Comparison of ENCODE assay signal across 8 cellular contexts in the genomic region with DNA sequence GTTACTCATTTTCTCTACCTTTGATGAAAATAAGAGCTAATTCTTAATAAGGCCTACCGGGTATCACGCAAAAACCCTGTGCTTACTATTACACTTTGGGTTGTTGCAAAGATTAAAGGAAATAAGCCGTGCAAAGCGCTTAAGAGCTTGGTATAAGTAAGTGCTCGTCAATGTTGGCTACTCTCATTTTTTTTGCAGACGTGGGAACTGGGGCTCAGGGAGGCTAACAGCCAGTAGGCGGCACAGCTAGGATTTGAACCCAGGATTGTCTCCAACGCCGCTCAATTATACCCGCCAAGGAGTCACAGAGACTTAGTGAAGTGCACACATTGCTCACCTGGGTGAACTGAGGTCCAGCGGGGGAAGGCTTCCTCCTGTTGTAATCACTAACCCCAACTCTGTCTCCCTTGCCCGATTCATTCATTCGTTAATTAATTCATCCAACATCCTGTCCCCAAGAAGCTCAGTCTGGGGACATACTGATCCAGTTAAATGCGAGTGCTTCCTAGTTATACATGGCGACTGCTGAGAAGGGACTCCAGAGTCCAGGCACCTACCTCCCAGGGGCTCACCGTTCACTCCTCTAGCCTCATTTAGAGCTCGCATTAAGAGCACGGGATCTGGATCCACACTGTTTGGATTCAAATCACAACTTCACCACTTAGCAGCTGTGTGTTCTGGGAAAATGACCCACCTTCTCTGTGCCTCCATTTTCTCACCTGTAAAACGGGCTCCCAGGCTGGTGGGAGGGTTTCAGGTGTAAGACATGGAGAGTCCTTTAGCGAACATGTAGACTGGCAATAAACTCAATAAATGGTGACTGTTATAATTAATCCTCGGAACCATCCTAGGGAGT. TPM values are rescaled to one million over a fixed set of nuclear protein-coding genes. Genes with fewer than 3 reads are reported as not detected.
DNase-seq lines count a peak whose midpoint lies in the region; ATAC-seq and TF ChIP-seq lines count a peak whose summit lies in the region.

No MANE protein-coding gene starts in this region.

- H3K27ac ChIP-seq in mammary epithelial cell (ENCODE audit: insufficient read depth, low read depth, low read length) (peak overlapping the region; percentile 94), lung (ENCODE audit: low read depth in 1 of 2, low read length in 1 of 2) (peak overlapping the region; percentile 96 to 98), transverse colon (peak overlapping the region; percentile 98 to 99 (median 98))

- DNase-seq in NCI-H446 (lab: John Stamatoyannopoulos, UW), result peak; percentile 21 to 55
- no peak for DNase-seq in NCI-H446 treated with DMSO at 0.1 percent for 48 hours (lab: John Stamatoyannopoulos, UW)
- no peak for DNase-seq in NB4 (ENCODE audit: low read depth)
- DNase-seq in mammary epithelial cell, result peak; percentile 52
- no peak for DNase-seq in lung (ENCODE audit: low spot score)
- peak; percentile 23 for DNase-seq in transverse colon
- no peak for DNase-seq in foreskin melanocyte

- TF ChIP-seq EP300 in transverse colon (IDR thresholded peaks at IDR 0.05; ENCODE audit: low read depth), result no peak

- H3K4me1 ChIP-seq in mammary epithelial cell (ENCODE audit: insufficient read depth, low read length) (peaks cover 72% of the 10 kb centered on the region), lung (ENCODE audit: control insufficient read depth in 2 of 2, insufficient read depth in 2 of 2, low read length in 2 of 2) (peaks cover 17% of the 10 kb centered on the region in 2 donors), transverse colon (peaks cover 22 to 56% (median 39%) of the 10 kb centered on the region in 4 donors)

- H4K20me1 ChIP-seq in mammary epithelial cell (ENCODE audit: insufficient read depth, low read length), result no peaks in the 10 kb centered on the region

- intact Hi-C loops in mammary epithelial cell (cut with micrococcal nuclease), result loop anchor here (1.0 kb wide), 1 partner anchor 26 kb away; no protein-coding TSS in a partner anchor
- intact Hi-C loops in transverse colon (cut with DNase I; ENCODE audit: low total_unique reads), result no loop called here

- H3K4me2 ChIP-seq in mammary epithelial cell (ENCODE audit: insufficient read depth, low read depth, low read length), result peak overlapping the region; percentile 87

- peaks cover 13% of the 10 kb centered on the region for H3K36me3 ChIP-seq in mammary epithelial cell (ENCODE audit: insufficient read depth, low read length)
- H3K36me3 ChIP-seq in lung (ENCODE audit: control insufficient read depth in 2 of 2, insufficient read depth in 2 of 2, low read length in 2 of 2), result peaks cover 0 to 2% of the 10 kb centered on the region in 2 donors
- H3K36me3 ChIP-seq in transverse colon, result no peaks in the 10 kb centered on the region

- dilution Hi-C loops in mammary epithelial cell (cut with HindIII; ENCODE audit: low sequenced_read_pairs), result loop anchor here (5.0 kb wide), 3 partner anchors 32 to 102 kb away; no protein-coding TSS in a partner anchor

- H2AFZ ChIP-seq in mammary epithelial cell (ENCODE audit: low read depth, low read length), result no peak overlapping the region

- no peaks in the 10 kb centered on the region for H3K9me3 ChIP-seq in mammary epithelial cell (replicated peaks; ENCODE audit: insufficient read depth, low read length)
- no peaks in the 10 kb centered on the region for H3K9me3 ChIP-seq in lung (ENCODE audit: control insufficient read depth in 2 of 2, insufficient read depth in 1 of 2, low read length in 1 of 2)
- no peaks in the 10 kb centered on the region for H3K9me3 ChIP-seq in transverse colon

- H3K27me3 ChIP-seq in mammary epithelial cell (ENCODE audit: insufficient read depth, low read length) (no peaks in the 10 kb centered on the region), lung (ENCODE audit: control insufficient read depth, insufficient read depth) (no peaks in the 10 kb centered on the region), transverse colon (no peaks in the 10 kb centered on the region)

- H3K4me3 ChIP-seq in NB4 (ENCODE audit: low read depth, low read length) (peak overlapping the region; percentile 72), mammary epithelial cell (replicated peaks in 1 of 3; ENCODE audit: insufficient read depth in 1 of 3, low read depth in 2 of 3, low read length in 3 of 3) (peak overlapping the region in 2 of 3 experiments; percentile 9 to 37), lung (no peak overlapping the region), transverse colon (peak overlapping the region; percentile 25 to 70 (median 66))

- TF ChIP-seq CTCF in NB4 (IDR thresholded peaks at IDR 0.05; ENCODE audit: low read depth, low read length) (no peak), mammary epithelial cell (conservative IDR thresholded peaks at IDR 0.05 in 1 of 2, IDR thresholded peaks at IDR 0.05 in 1 of 2; ENCODE audit: extremely low read depth in 1 of 2, insufficient read depth in 1 of 2, low read depth in 1 of 2, low read length in 2 of 2) (no peak), lung (IDR thresholded peaks at IDR 0.05; ENCODE audit: control extremely low read depth, extremely low read depth) (no peak), transverse colon (IDR thresholded peaks at IDR 0.05) (peak in 1 of 5 experiments; percentile 31)

- CTCF ChIA-PET in mammary epithelial cell (lab: Charles Lee; ENCODE audit: low non-redundant PET), result interaction anchor here (0.6 to 0.8 kb wide), 2 partner anchors 35 to 325 kb away, joined by 7 to 10 read pairs; no protein-coding TSS in a partner anchor

- ATAC-seq in lung (ENCODE audit: insufficient read depth, low FRiP score), result no peak
- ATAC-seq in GM21526 (IDR thresholded peaks at IDR 0.05; ENCODE audit: low FRiP score, unreplicated experiment), result no peak

- no TSS peak for BruUV-seq in mammary epithelial cell (replicated peaks; lab: Mats Ljungman, UMichigan)

- 36% methylated on average over 20 of the region's 21 CpGs for WGBS in mammary epithelial cell (ENCODE audit: low coverage, missing lambda C conversion rate)
- WGBS in lung, 2 donors, result 44 to 52% methylated on average over 21 of the region's 21 CpGs
- WGBS in transverse colon (ENCODE audit: low coverage in 1 of 2), 2 donors, result 20 to 23% methylated on average over 17 to 20 of the region's 21 CpGs

- no peak for TF ChIP-seq POLR2A in NB4 (IDR thresholded peaks at IDR 0.05; ENCODE audit: extremely low read depth, insufficient read length)
- TF ChIP-seq POLR2A in transverse colon (IDR thresholded peaks at IDR 0.05), result no peak

- H3K9ac ChIP-seq in mammary epithelial cell (ENCODE audit: insufficient read depth, low read length), result peak overlapping the region; percentile 83

- in situ Hi-C loops in mammary epithelial cell (cut with MboI; ENCODE audit: low sequenced_read_pairs in 2 of 2), result loop anchor here in 1 of 2 donors (5.0 kb wide), 1 partner anchor 32 kb away; no protein-coding TSS in a partner anchor
- in situ Hi-C loops in transverse colon (cut with MboI; ENCODE audit: low pct_ligation_motif_present in 1 of 4, low pct_unique_long_range_greater_than_20kb in 1 of 4, low sequenced_read_pairs in 3 of 4), result no loop called here

- H3K79me2 ChIP-seq in mammary epithelial cell (ENCODE audit: insufficient read depth, low read length), result peaks cover 3% of the 10 kb centered on the region

RNA-seq across cellular contexts. Expression of gene MTFP1, which starts 0.9 kb away (rescaled TPM):
- 1 to 10 TPM; 1.5 to 6.9 TPM for total RNA-seq in mammary epithelial cell
- polyA plus RNA-seq in mammary epithelial cell, result 14.3 TPM
- polyA minus RNA-seq in mammary epithelial cell, result not detected
- 10 to 100 TPM in 1 of 2 donors, 1 to 10 TPM in 1; 1.8 to 21.0 TPM for total RNA-seq in lung
- 10 to 100 TPM; 30.0 to 40.0 TPM for polyA plus RNA-seq in lung
- 10 to 100 TPM in 3 of 4 donors, 1 to 10 TPM in 1; 2.0 to 48.6 (median 21.4) TPM for total RNA-seq in transverse colon

RNA-seq across cellular contexts. Expression of gene SEC14L2, which starts 27.9 kb away (rescaled TPM):
- total RNA-seq in mammary epithelial cell, result 100 to 1,000 TPM; 171 to 266 TPM
- polyA plus RNA-seq in mammary epithelial cell, result 168 TPM
- polyA minus RNA-seq in mammary epithelial cell, result 208 TPM
- 10 to 100 TPM in 1 of 2 donors, 1 to 10 TPM in 1; 8.8 to 10.3 TPM for total RNA-seq in lung
- polyA plus RNA-seq in lung, result 1 to 10 TPM; 6.1 to 7.2 TPM
- total RNA-seq in transverse colon, result 1 to 10 TPM in 3 of 4 donors, not detected in 1; 2.2 to 5.5 (median 4.5) TPM

RNA-seq across cellular contexts. Expression of gene RNF215, which starts 37.5 kb away (rescaled TPM):
- total RNA-seq in mammary epithelial cell, result 10 to 100 TPM; 21.6 to 22.0 TPM
- polyA plus RNA-seq in mammary epithelial cell, result 5.0 TPM
- polyA minus RNA-seq in mammary epithelial cell, result 46.1 TPM
- 10 to 100 TPM in 1 of 2 donors, 1 to 10 TPM in 1; 8.5 to 19.7 TPM for total RNA-seq in lung
- polyA plus RNA-seq in lung, result 10 to 100 TPM in 1 of 2 donors, 1 to 10 TPM in 1; 8.9 to 10.4 TPM
- total RNA-seq in transverse colon, result 10 to 100 TPM in 2 of 4 donors, 1 to 10 TPM in 2; 3.2 to 65.5 (median 9.8) TPM

RNA-seq across cellular contexts. Expression of gene SEC14L3, which starts 47.1 kb away (rescaled TPM):
- total RNA-seq in mammary epithelial cell, result not detected
- not detected for polyA plus RNA-seq in mammary epithelial cell
- not detected for polyA minus RNA-seq in mammary epithelial cell
- total RNA-seq in lung, result under 1 TPM; 0.65 to 0.98 TPM
- under 1 TPM; 0.17 to 0.75 TPM for polyA plus RNA-seq in lung
- total RNA-seq in transverse colon, result not detected

Comparison
In these comparisons a context has a peak if more than half of its experiments do, and no peak if none do; other contexts are left out.
1. DNase-seq: peak in NCI-H446 (2 of 2), mammary epithelial cell (single experiment) and transverse colon (single experiment); none in NCI-H446 treated with DMSO at 0.1 percent for 48 hours (single experiment), NB4 (single experiment), lung (single experiment) and foreskin melanocyte (single experiment).
2. RNA of gene SEC14L2, which starts 27.9 kb away (total RNA-seq): 171 to 266 TPM in mammary epithelial cell; 8.8 to 10.3 TPM in lung and 2.2 to 5.5 TPM in transverse colon; every median in the first group is over 10 times any median in the second.
3. Peak in every context shown above with its lines, with median percentiles within 50 percentile points of each other: H3K27ac ChIP-seq.